ENCODE assay signal across 1 cellular context in genomic region chr18:13455470-13455869, GRCh38.
TF ChIP-seq lines count a peak whose summit lies in the region.

No MANE protein-coding gene starts in this region.

TF ChIP-seq in GM12878, 131 proteins besides CTCF, POLR2A, EP300 and RAD21 (continued from another document):
- TF ChIP-seq CEBPZ (IDR thresholded peaks at IDR 0.05; ENCODE audit: low read depth, low read length) (no peak), MAX (IDR thresholded peaks at IDR 0.05; ENCODE audit: low read depth, low read length) (no peak), EED (IDR thresholded peaks at IDR 0.05; ENCODE audit: low read depth) (no peak), NBN (IDR thresholded peaks at IDR 0.05) (no peak), STAT3 (IDR thresholded peaks at IDR 0.05; ENCODE audit: low read depth, low read length) (no peak), CHD2 (IDR thresholded peaks at IDR 0.05; ENCODE audit: borderline replicate concordance, low read depth, low read length) (no peak), ESRRA (IDR thresholded peaks at IDR 0.05; ENCODE audit: low read length) (no peak), WRNIP1 (IDR thresholded peaks at IDR 0.05; ENCODE audit: borderline replicate concordance, low read depth, low read length) (no peak), IRF5 (IDR thresholded peaks at IDR 0.05; ENCODE audit: borderline replicate concordance) (no peak), SMARCA5 (IDR thresholded peaks at IDR 0.05) (no peak), ZNF274 (IDR thresholded peaks at IDR 0.05; ENCODE audit: insufficient read depth, insufficient read length) (no peak), ZBTB11 (CRISPR knock-in tag; IDR thresholded peaks at IDR 0.05) (no peak), TCF3 (IDR thresholded peaks at IDR 0.05; ENCODE audit: borderline replicate concordance, insufficient read depth, low read depth, low read length) (no peak), MLLT1 (IDR thresholded peaks at IDR 0.05) (no peak), FOXK2 (IDR thresholded peaks at IDR 0.05) (no peak), FOXM1 (IDR thresholded peaks at IDR 0.05; ENCODE audit: low read depth, low read length) (no peak)
